ENCODE assay signal across 7 cellular contexts in the genomic region with DNA sequence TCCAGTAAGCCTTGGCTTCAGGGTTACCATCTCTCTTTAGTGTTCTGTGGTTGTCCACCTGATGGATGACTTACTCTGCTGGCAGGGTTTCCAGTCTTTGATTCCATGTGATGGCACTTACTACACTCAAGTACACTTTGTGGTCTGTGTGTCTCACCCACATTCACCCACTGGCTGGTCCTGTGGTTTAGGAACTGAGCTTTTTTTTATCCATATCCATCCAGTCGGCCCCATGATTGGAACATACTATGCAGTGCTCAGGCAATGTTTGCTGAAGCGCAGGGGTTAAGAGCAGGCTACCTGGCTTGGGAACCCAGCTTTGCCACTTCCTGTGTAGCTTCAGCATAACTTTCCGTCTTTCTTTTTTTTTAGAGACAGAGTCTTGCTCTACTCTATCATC. TPM values are rescaled to one million over a fixed set of nuclear protein-coding genes. Genes with fewer than 3 reads are reported as not detected.
A peak's percentile ranks its signal among the peaks of the same experiment; 100 is the strongest.
DNase-seq lines count a peak whose midpoint lies in the region; ATAC-seq, FAIRE-seq and TF ChIP-seq lines count a peak whose summit lies in the region.
"Had no signal": no experiment of that assay in that cellular context is flagged by ENCODE, and none has a peak within 500 bp of the region (broad histone marks: within the 10 kb centered on the region; RNA-seq: fewer than 3 reads in every experiment).

No MANE protein-coding gene starts in this region.

- H3K9me3 ChIP-seq in HepG2 (ENCODE audit: low read length) (no peaks in the 10 kb centered on the region), right lobe of liver (no peaks in the 10 kb centered on the region), upper lobe of right lung (no peaks in the 10 kb centered on the region), Caco-2 (no peaks in the 10 kb centered on the region)

- H3K4me3 Mint-ChIP-seq in activated naive CD8-positive, alpha-beta T cell treated with anti-CD3 and anti-CD28 coated beads, Interleukin-2, amount 10 ng/mL, durations not matched to agents 7 days and 5 days, result peak overlapping the region; percentile 77
- H3K4me3 Mint-ChIP-seq in Caco-2 (ENCODE audit: unreplicated experiment), result no peak overlapping the region

- BruUV-seq in HepG2 (replicated peaks; lab: Mats Ljungman, UMichigan) (no TSS peak), Caco-2 (replicated peaks; lab: Mats Ljungman, UMichigan) (no TSS peak)

- TF ChIP-seq RAD21 in HepG2 (CRISPR knock-in tag; IDR thresholded peaks at IDR 0.05), result no peak

- H3K36me3 ChIP-seq in HepG2 (replicated peaks in 1 of 2; ENCODE audit: control insufficient read depth in 1 of 2, insufficient read depth in 2 of 2, low read length in 2 of 2) (peaks cover 3 to 4% of the 10 kb centered on the region in 2 experiments; a peak in 2 of 5 replicates), right lobe of liver (no peaks in the 10 kb centered on the region), upper lobe of right lung (peaks cover under 1% of the 10 kb centered on the region), Caco-2 (ENCODE audit: control insufficient read depth, insufficient read depth, low read length) (no peaks in the 10 kb centered on the region)

- intact Hi-C loops in HepG2 (cut with micrococcal nuclease; ENCODE audit: unreplicated experiment) (no loop called here), right lobe of liver (cut with DNase I) (no loop called here), upper lobe of right lung (cut with DNase I) (no loop called here), Caco-2 (cut with micrococcal nuclease; ENCODE audit: unreplicated experiment) (no loop called here)

- H3K4me1 Mint-ChIP-seq in activated naive CD8-positive, alpha-beta T cell treated with anti-CD3 and anti-CD28 coated beads, Interleukin-2, amount 10 ng/mL, durations not matched to agents 7 days and 5 days, result peaks cover 21% of the 10 kb centered on the region
- H3K4me1 Mint-ChIP-seq in Caco-2 (ENCODE audit: low read depth, unreplicated experiment), result no peaks in the 10 kb centered on the region

- no peaks in the 10 kb centered on the region for H3K9me3 Mint-ChIP-seq in activated naive CD8-positive, alpha-beta T cell treated with anti-CD3 and anti-CD28 coated beads, Interleukin-2, amount 10 ng/mL, durations not matched to agents 7 days and 5 days
- H3K9me3 Mint-ChIP-seq in Caco-2 (ENCODE audit: unreplicated experiment), result no peaks in the 10 kb centered on the region

- 44% methylated on average over 3 of the region's 3 CpGs for WGBS in HepG2 (ENCODE audit: low lambda C conversion rate)
- WGBS in right lobe of liver (ENCODE audit: insufficient coverage, low coverage, low lambda C conversion rate, missing lambda C conversion rate), result 65% methylated on average over 3 of the region's 3 CpGs

- H3K36me3 Mint-ChIP-seq in activated naive CD8-positive, alpha-beta T cell treated with anti-CD3 and anti-CD28 coated beads, Interleukin-2, amount 10 ng/mL, durations not matched to agents 7 days and 5 days, result peaks cover 11% of the 10 kb centered on the region
- H3K36me3 Mint-ChIP-seq in Caco-2 (ENCODE audit: insufficient read depth, unreplicated experiment), result peaks cover 31% of the 10 kb centered on the region

- H3K4me2 ChIP-seq in HepG2 (ENCODE audit: low read depth, low read length), result no peak overlapping the region

- H3K4me3 ChIP-seq in HepG2 (replicated peaks in 1 of 3; ENCODE audit: insufficient read depth in 1 of 3, low read depth in 2 of 3, low read length in 3 of 3) (no peak overlapping the region), right lobe of liver (no peak overlapping the region), upper lobe of right lung (no peak overlapping the region), Caco-2 (ENCODE audit: low read depth, low read length) (no peak overlapping the region)

- no peak for FAIRE-seq in HepG2 (lab: Jason Lieb, UNC)

- H3K27ac ChIP-seq in HepG2 (ENCODE audit: extremely low read length, insufficient read depth, low read length) (no peak overlapping the region), right lobe of liver (no peak overlapping the region), upper lobe of right lung (no peak overlapping the region)

- peaks cover 33% of the 10 kb centered on the region for H3K4me1 ChIP-seq in HepG2 (ENCODE audit: insufficient read depth, low read length)
- peaks cover 0 to 10% (median 3%) of the 10 kb centered on the region in 4 donors for H3K4me1 ChIP-seq in right lobe of liver
- H3K4me1 ChIP-seq in upper lobe of right lung, result peaks cover 21% of the 10 kb centered on the region
- no peaks in the 10 kb centered on the region for H3K4me1 ChIP-seq in Caco-2

- POLR2A ChIA-PET in HepG2 (lab: Yijun Ruan, JAX), result interaction anchor here (1.0 kb wide), 2 partner anchors 35 to 76 kb away, joined by 3 to 4 read pairs; no protein-coding TSS in a partner anchor
- POLR2A ChIA-PET in activated naive CD8-positive, alpha-beta T cell treated with anti-CD3 and anti-CD28 coated beads, Interleukin-2, amount 10 ng/mL, durations not matched to agents 7 days and 5 days (lab: Charles Lee), result interaction anchor here (0.6 to 5.9 kb wide), 14 partner anchors 11 to 281 kb away, joined by 3 to 138 read pairs (median 5); a partner anchor contains a TSS
- POLR2A ChIA-PET in Caco-2 (lab: Charles Lee), result no interaction called here

- ATAC-seq in HepG2 (no peak), right lobe of liver (no peak), upper lobe of right lung (peak; percentile 51), GM21515 (IDR thresholded peaks at IDR 0.05; ENCODE audit: unreplicated experiment) (no peak)
- peak; percentile 31 for ATAC-seq in activated naive CD8-positive, alpha-beta T cell treated with anti-CD3 and anti-CD28 coated beads, Interleukin-2, amount 10 ng/mL, durations not matched to agents 7 days and 5 days (ENCODE audit: low read depth)

- DNase-seq in HepG2 (ENCODE audit: low spot score), result no peak
- DNase-seq in right lobe of liver, result no peak
- DNase-seq in activated naive CD8-positive, alpha-beta T cell treated with anti-CD3 and anti-CD28 coated beads, Interleukin-2, amount 10 ng/mL, durations not matched to agents 7 days and 5 days, result peak; percentile 59
- DNase-seq in upper lobe of right lung, result peak; percentile 68
- no peak for DNase-seq in Caco-2

- peak overlapping the region; percentile 97 for H3K27ac Mint-ChIP-seq in activated naive CD8-positive, alpha-beta T cell treated with anti-CD3 and anti-CD28 coated beads, Interleukin-2, amount 10 ng/mL, durations not matched to agents 7 days and 5 days
- no peak overlapping the region for H3K27ac Mint-ChIP-seq in Caco-2 (ENCODE audit: unreplicated experiment)

- TF ChIP-seq CTCF in HepG2 (CRISPR knock-in tag; IDR thresholded peaks at IDR 0.05) (no peak), right lobe of liver (IDR thresholded peaks at IDR 0.05) (no peak), upper lobe of right lung (IDR thresholded peaks at IDR 0.05) (no peak), Caco-2 (IDR thresholded peaks at IDR 0.05; ENCODE audit: insufficient read depth in 1 of 2, low read depth in 1 of 2, low read length in 1 of 2, severe bottlenecking in 1 of 2, unreplicated experiment in 1 of 2) (no peak)

- no peak overlapping the region for H3K9ac ChIP-seq in HepG2 (ENCODE audit: insufficient read depth, low read depth, low read length)

- no peak for TF ChIP-seq POLR2A in HepG2 (IDR thresholded peaks at IDR 0.05; ENCODE audit: insufficient read depth in 1 of 2, low read depth in 2 of 2, low read length in 2 of 2)
- no peak for TF ChIP-seq POLR2A in right lobe of liver (IDR thresholded peaks at IDR 0.05)

- H3K27me3 Mint-ChIP-seq in activated naive CD8-positive, alpha-beta T cell treated with anti-CD3 and anti-CD28 coated beads, Interleukin-2, amount 10 ng/mL, durations not matched to agents 7 days and 5 days, result no peaks in the 10 kb centered on the region
- no peaks in the 10 kb centered on the region for H3K27me3 Mint-ChIP-seq in Caco-2 (ENCODE audit: insufficient read depth, unreplicated experiment)

- in situ Hi-C loops in HepG2 (cut with HindIII; ENCODE audit: extremely low pct_ligation_motif_present, low pct_unique_long_range_greater_than_20kb), result no loop called here

- H3K27me3 ChIP-seq in HepG2 (ENCODE audit: control insufficient read depth in 1 of 2, insufficient read depth in 2 of 2, low read length in 2 of 2) (no peaks in the 10 kb centered on the region; a peak in 1 of 5 replicates), right lobe of liver (no peaks in the 10 kb centered on the region), upper lobe of right lung (no peaks in the 10 kb centered on the region), Caco-2 (replicated peaks; ENCODE audit: control insufficient read depth, insufficient read depth, low read length) (no peaks in the 10 kb centered on the region)

- no peak overlapping the region for H2AFZ ChIP-seq in HepG2 (ENCODE audit: low read length)

- H3K79me2 ChIP-seq in HepG2 (ENCODE audit: insufficient read depth, low read length), result peaks cover 28% of the 10 kb centered on the region

- TF ChIP-seq EP300 in HepG2 (IDR thresholded peaks at IDR 0.05; ENCODE audit: low read depth in 2 of 2, low read length in 2 of 2) (no peak), HepG2 (CRISPR knock-in tag; IDR thresholded peaks at IDR 0.05; ENCODE audit: borderline replicate concordance) (no peak)

- CTCF ChIA-PET in HepG2 (lab: Yijun Ruan, JAX; ENCODE audit: low intra/inter-chr PET ratio, low total read pairs), result no interaction called here
- CTCF ChIA-PET in Caco-2 (lab: Charles Lee), result no interaction called here

- peaks cover 17% of the 10 kb centered on the region for H4K20me1 ChIP-seq in HepG2 (ENCODE audit: insufficient read depth, low read length)

RNA-seq across cellular contexts. Expression of a gene that starts 2.8 kb away (rescaled TPM):
- 64.8 and 68.1 TPM in 2 replicates for total RNA-seq in HepG2 (2016; rRNA removed; fragmentation: Illumina TruSeq; extraction: Trizol)
- total RNA-seq in HepG2 (2016; cell fraction: cytosol; rRNA removed; fragmentation: Illumina TruSeq; extraction: Trizol; ENCODE audit: low read depth), result 132 and 135 TPM in 2 replicates
- 65.7 and 69.2 TPM in 2 replicates for total RNA-seq in HepG2 (2016; cell fraction: insoluble cytoplasmic fraction; rRNA removed; fragmentation: Illumina TruSeq; extraction: Trizol)
- 107 and 110 TPM in 2 replicates for total RNA-seq in HepG2 (2016; cell fraction: membrane; rRNA removed; fragmentation: Illumina TruSeq; extraction: Trizol)
- 164 and 176 TPM in 2 replicates for total RNA-seq in HepG2 (2016; cell fraction: nucleus; rRNA removed; fragmentation: Illumina TruSeq; extraction: Trizol)
- polyA plus RNA-seq in HepG2 (2011; rRNA removed), result 168 and 176 TPM in 2 replicates
- 81.1 and 83.9 TPM in 2 replicates for polyA plus RNA-seq in HepG2 (2011; cell fraction: cytosol; rRNA removed)
- 401 and 461 TPM in 2 replicates for polyA plus RNA-seq in HepG2 (2011; cell fraction: nucleus; rRNA removed)
- polyA plus RNA-seq in HepG2 (2012), result 485 and 576 TPM in 2 replicates
- 70.9 and 79.9 TPM in 2 replicates for polyA plus RNA-seq in HepG2 (2016; cell fraction: cytosol; fragmentation: Illumina TruSeq; extraction: Trizol; ENCODE audit: low read depth)
- 475 and 565 TPM in 2 replicates for polyA plus RNA-seq in HepG2 (2016; cell fraction: insoluble cytoplasmic fraction; fragmentation: Illumina TruSeq; extraction: Trizol; ENCODE audit: low read depth)
- 78.4 and 96.5 TPM in 2 replicates for polyA plus RNA-seq in HepG2 (2016; cell fraction: membrane; fragmentation: Illumina TruSeq; extraction: Trizol; ENCODE audit: low read depth)
- polyA plus RNA-seq in HepG2 (2016; cell fraction: nucleus; fragmentation: Illumina TruSeq; extraction: Trizol; ENCODE audit: insufficient read depth, low read depth), result 1,051 and 1,103 TPM in 2 replicates
- 149 and 213 TPM in 2 replicates for polyA minus RNA-seq in HepG2 (2011; rRNA and poly(A)+ RNA removed; ENCODE audit: low replicate concordance)
- 117 and 135 TPM in 2 replicates for polyA minus RNA-seq in HepG2 (2011; cell fraction: cytosol; rRNA and poly(A)+ RNA removed)
- polyA minus RNA-seq in HepG2 (2011; cell fraction: nucleus; rRNA and poly(A)+ RNA removed), result 379 and 413 TPM in 2 replicates
- total RNA-seq in right lobe of liver, result 10 to 100 TPM; 18.7 to 69.7 (median 40.4) TPM
- 100 to 1,000 TPM; 540 to 618 TPM for total RNA-seq in activated naive CD8-positive, alpha-beta T cell treated with anti-CD3 and anti-CD28 coated beads, Interleukin-2, amount 10 ng/mL, durations not matched to agents 7 days and 5 days
- total RNA-seq in upper lobe of right lung, result 175 TPM
- 489 and 490 TPM in 2 replicates for total RNA-seq in Caco-2 (2022)

RNA-seq across cellular contexts. Expression of a gene that starts 25.4 kb away (rescaled TPM):
- total RNA-seq in HepG2 (2016; rRNA removed; fragmentation: Illumina TruSeq; extraction: Trizol), result 4.4 and 4.8 TPM in 2 replicates
- total RNA-seq in HepG2 (2016; cell fraction: cytosol; rRNA removed; fragmentation: Illumina TruSeq; extraction: Trizol; ENCODE audit: low read depth), result 3.8 and 4.5 TPM in 2 replicates
- total RNA-seq in HepG2 (2016; cell fraction: insoluble cytoplasmic fraction; rRNA removed; fragmentation: Illumina TruSeq; extraction: Trizol), result 3.7 and 4.7 TPM in 2 replicates
- 3.8 and 5.0 TPM in 2 replicates for total RNA-seq in HepG2 (2016; cell fraction: membrane; rRNA removed; fragmentation: Illumina TruSeq; extraction: Trizol)
- total RNA-seq in HepG2 (2016; cell fraction: nucleus; rRNA removed; fragmentation: Illumina TruSeq; extraction: Trizol), result 1.8 and 2.4 TPM in 2 replicates
- polyA plus RNA-seq in HepG2 (2011; rRNA removed), result 6.0 and 9.2 TPM in 2 replicates
- 3.7 and 11.2 TPM in 2 replicates for polyA plus RNA-seq in HepG2 (2011; cell fraction: cytosol; rRNA removed)
- 7.2 and 9.7 TPM in 2 replicates for polyA plus RNA-seq in HepG2 (2011; cell fraction: nucleus; rRNA removed)
- 3.6 and 4.1 TPM in 2 replicates for polyA plus RNA-seq in HepG2 (2012)
- polyA plus RNA-seq in HepG2 (2016; cell fraction: cytosol; fragmentation: Illumina TruSeq; extraction: Trizol; ENCODE audit: low read depth), result 3.8 and 5.0 TPM in 2 replicates
- 4.4 and 4.5 TPM in 2 replicates for polyA plus RNA-seq in HepG2 (2016; cell fraction: insoluble cytoplasmic fraction; fragmentation: Illumina TruSeq; extraction: Trizol; ENCODE audit: low read depth)
- polyA plus RNA-seq in HepG2 (2016; cell fraction: membrane; fragmentation: Illumina TruSeq; extraction: Trizol; ENCODE audit: low read depth), result 2.7 and 3.2 TPM in 2 replicates
- polyA plus RNA-seq in HepG2 (2016; cell fraction: nucleus; fragmentation: Illumina TruSeq; extraction: Trizol; ENCODE audit: insufficient read depth, low read depth), result 0.87 and 3.1 TPM in 2 replicates
- polyA minus RNA-seq in HepG2 (2011; rRNA and poly(A)+ RNA removed; ENCODE audit: low replicate concordance), result 7.8 TPM in 1 of 2 replicates, not detected in the other
- 2.7 and 4.6 TPM in 2 replicates for polyA minus RNA-seq in HepG2 (2011; cell fraction: cytosol; rRNA and poly(A)+ RNA removed)
- polyA minus RNA-seq in HepG2 (2011; cell fraction: nucleus; rRNA and poly(A)+ RNA removed), result 0.64 TPM in 1 of 2 replicates, not detected in the other
- 10 to 100 TPM in 3 of 6 experiments, 1 to 10 TPM in 3; 5.7 to 14.9 (median 9.6) TPM for total RNA-seq in right lobe of liver
- total RNA-seq in activated naive CD8-positive, alpha-beta T cell treated with anti-CD3 and anti-CD28 coated beads, Interleukin-2, amount 10 ng/mL, durations not matched to agents 7 days and 5 days, result 10 to 100 TPM; 82.3 to 87.0 TPM
- total RNA-seq in upper lobe of right lung, result 49.5 TPM
- total RNA-seq in Caco-2 (2022), result 0.49 and 0.84 TPM in 2 replicates

RNA-seq across cellular contexts. Expression of a gene that starts 27.3 kb away (rescaled TPM):
- total RNA-seq in HepG2 (2016; rRNA removed; fragmentation: Illumina TruSeq; extraction: Trizol) (1.1 and 1.5 TPM in 2 replicates), right lobe of liver (1 to 10 TPM in 3 of 6 experiments, under 1 TPM in 3; 0.25 to 1.6 (median 1.0) TPM), upper lobe of right lung (3.5 TPM), Caco-2 (2022) (1.4 and 1.6 TPM in 2 replicates)
- 2.5 and 3.6 TPM in 2 replicates for total RNA-seq in HepG2 (2016; cell fraction: cytosol; rRNA removed; fragmentation: Illumina TruSeq; extraction: Trizol; ENCODE audit: low read depth)
- total RNA-seq in HepG2 (2016; cell fraction: insoluble cytoplasmic fraction; rRNA removed; fragmentation: Illumina TruSeq; extraction: Trizol), result 0.79 and 2.2 TPM in 2 replicates
- total RNA-seq in HepG2 (2016; cell fraction: membrane; rRNA removed; fragmentation: Illumina TruSeq; extraction: Trizol), result 3.2 and 4.8 TPM in 2 replicates
- total RNA-seq in HepG2 (2016; cell fraction: nucleus; rRNA removed; fragmentation: Illumina TruSeq; extraction: Trizol), result 1.1 and 1.8 TPM in 2 replicates
- polyA plus RNA-seq in HepG2 (2011; rRNA removed), result 2.1 and 2.7 TPM in 2 replicates
- polyA plus RNA-seq in HepG2 (2011; cell fraction: cytosol; rRNA removed), result 0.95 and 2.1 TPM in 2 replicates
- 1.9 and 2.8 TPM in 2 replicates for polyA plus RNA-seq in HepG2 (2011; cell fraction: nucleus; rRNA removed)
- polyA plus RNA-seq in HepG2 (2012), result 0.71 and 1.5 TPM in 2 replicates
- 2.1 and 2.2 TPM in 2 replicates for polyA plus RNA-seq in HepG2 (2016; cell fraction: cytosol; fragmentation: Illumina TruSeq; extraction: Trizol; ENCODE audit: low read depth)
- 2.1 and 2.5 TPM in 2 replicates for polyA plus RNA-seq in HepG2 (2016; cell fraction: insoluble cytoplasmic fraction; fragmentation: Illumina TruSeq; extraction: Trizol; ENCODE audit: low read depth)
- 0.93 and 4.0 TPM in 2 replicates for polyA plus RNA-seq in HepG2 (2016; cell fraction: membrane; fragmentation: Illumina TruSeq; extraction: Trizol; ENCODE audit: low read depth)
- 1.3 and 3.1 TPM in 2 replicates for polyA plus RNA-seq in HepG2 (2016; cell fraction: nucleus; fragmentation: Illumina TruSeq; extraction: Trizol; ENCODE audit: insufficient read depth, low read depth)
- polyA minus RNA-seq in HepG2 (2011; rRNA and poly(A)+ RNA removed; ENCODE audit: low replicate concordance), result 0.76 and 9.9 TPM in 2 replicates
- 0.20 and 0.44 TPM in 2 replicates for polyA minus RNA-seq in HepG2 (2011; cell fraction: cytosol; rRNA and poly(A)+ RNA removed)
- polyA minus RNA-seq in HepG2 (2011; cell fraction: nucleus; rRNA and poly(A)+ RNA removed), result 1.3 TPM in 1 of 2 replicates, not detected in the other
- total RNA-seq in activated naive CD8-positive, alpha-beta T cell treated with anti-CD3 and anti-CD28 coated beads, Interleukin-2, amount 10 ng/mL, durations not matched to agents 7 days and 5 days, result 1 to 10 TPM in 1 of 2 experiments, under 1 TPM in 1; 0.31 to 1.1 TPM

RNA-seq across cellular contexts. Expression of a gene that starts 36.8 kb away (rescaled TPM):
- total RNA-seq in HepG2 (2016; rRNA removed; fragmentation: Illumina TruSeq; extraction: Trizol), result not detected in 2 replicates
- not detected in 2 replicates for total RNA-seq in HepG2 (2016; cell fraction: cytosol; rRNA removed; fragmentation: Illumina TruSeq; extraction: Trizol; ENCODE audit: low read depth)
- not detected in 2 replicates for total RNA-seq in HepG2 (2016; cell fraction: insoluble cytoplasmic fraction; rRNA removed; fragmentation: Illumina TruSeq; extraction: Trizol)
- not detected in 2 replicates for total RNA-seq in HepG2 (2016; cell fraction: membrane; rRNA removed; fragmentation: Illumina TruSeq; extraction: Trizol)
- total RNA-seq in HepG2 (2016; cell fraction: nucleus; rRNA removed; fragmentation: Illumina TruSeq; extraction: Trizol), result not detected in 2 replicates
- not detected in 2 replicates for polyA plus RNA-seq in HepG2 (2011; rRNA removed)
- polyA plus RNA-seq in HepG2 (2011; cell fraction: cytosol; rRNA removed), result not detected in 2 replicates
- 0.05 TPM in 1 of 2 replicates, not detected in the other for polyA plus RNA-seq in HepG2 (2011; cell fraction: nucleus; rRNA removed)
- polyA plus RNA-seq in HepG2 (2012), result not detected in 2 replicates
- polyA plus RNA-seq in HepG2 (2016; cell fraction: cytosol; fragmentation: Illumina TruSeq; extraction: Trizol; ENCODE audit: low read depth), result not detected in 2 replicates
- not detected in 2 replicates for polyA plus RNA-seq in HepG2 (2016; cell fraction: insoluble cytoplasmic fraction; fragmentation: Illumina TruSeq; extraction: Trizol; ENCODE audit: low read depth)
- polyA plus RNA-seq in HepG2 (2016; cell fraction: membrane; fragmentation: Illumina TruSeq; extraction: Trizol; ENCODE audit: low read depth), result not detected in 2 replicates
- not detected in 2 replicates for polyA plus RNA-seq in HepG2 (2016; cell fraction: nucleus; fragmentation: Illumina TruSeq; extraction: Trizol; ENCODE audit: insufficient read depth, low read depth)
- 0.02 TPM in 1 of 2 replicates, not detected in the other for polyA minus RNA-seq in HepG2 (2011; rRNA and poly(A)+ RNA removed; ENCODE audit: low replicate concordance)
- polyA minus RNA-seq in HepG2 (2011; cell fraction: cytosol; rRNA and poly(A)+ RNA removed), result not detected in 2 replicates
- polyA minus RNA-seq in HepG2 (2011; cell fraction: nucleus; rRNA and poly(A)+ RNA removed), result not detected in 2 replicates
- total RNA-seq in right lobe of liver, result under 1 TPM in 1 of 6 experiments, not detected in 5; 0.06 TPM
- total RNA-seq in activated naive CD8-positive, alpha-beta T cell treated with anti-CD3 and anti-CD28 coated beads, Interleukin-2, amount 10 ng/mL, durations not matched to agents 7 days and 5 days, result not detected
- 0.17 TPM for total RNA-seq in upper lobe of right lung
- total RNA-seq in Caco-2 (2022), result 0.07 TPM in 2 replicates

RNA-seq across cellular contexts. Expression of a gene that starts 39.8 kb away (rescaled TPM):
- total RNA-seq in HepG2 (2016; rRNA removed; fragmentation: Illumina TruSeq; extraction: Trizol) (not detected in 2 replicates), right lobe of liver (not detected), upper lobe of right lung (not detected), Caco-2 (2022) (not detected in 2 replicates)
- not detected in 2 replicates for total RNA-seq in HepG2 (2016; cell fraction: cytosol; rRNA removed; fragmentation: Illumina TruSeq; extraction: Trizol; ENCODE audit: low read depth)
- not detected in 2 replicates for total RNA-seq in HepG2 (2016; cell fraction: insoluble cytoplasmic fraction; rRNA removed; fragmentation: Illumina TruSeq; extraction: Trizol)
- not detected in 2 replicates for total RNA-seq in HepG2 (2016; cell fraction: membrane; rRNA removed; fragmentation: Illumina TruSeq; extraction: Trizol)
- not detected in 2 replicates for total RNA-seq in HepG2 (2016; cell fraction: nucleus; rRNA removed; fragmentation: Illumina TruSeq; extraction: Trizol)
- polyA plus RNA-seq in HepG2 (2011; rRNA removed), result not detected in 2 replicates
- polyA plus RNA-seq in HepG2 (2011; cell fraction: cytosol; rRNA removed), result not detected in 2 replicates
- not detected in 2 replicates for polyA plus RNA-seq in HepG2 (2011; cell fraction: nucleus; rRNA removed)
- not detected in 2 replicates for polyA plus RNA-seq in HepG2 (2012)
- polyA plus RNA-seq in HepG2 (2016; cell fraction: cytosol; fragmentation: Illumina TruSeq; extraction: Trizol; ENCODE audit: low read depth), result not detected in 2 replicates
- polyA plus RNA-seq in HepG2 (2016; cell fraction: insoluble cytoplasmic fraction; fragmentation: Illumina TruSeq; extraction: Trizol; ENCODE audit: low read depth), result not detected in 2 replicates
- polyA plus RNA-seq in HepG2 (2016; cell fraction: membrane; fragmentation: Illumina TruSeq; extraction: Trizol; ENCODE audit: low read depth), result not detected in 2 replicates
- not detected in 2 replicates for polyA plus RNA-seq in HepG2 (2016; cell fraction: nucleus; fragmentation: Illumina TruSeq; extraction: Trizol; ENCODE audit: insufficient read depth, low read depth)
- polyA minus RNA-seq in HepG2 (2011; rRNA and poly(A)+ RNA removed; ENCODE audit: low replicate concordance), result not detected in 2 replicates
- polyA minus RNA-seq in HepG2 (2011; cell fraction: cytosol; rRNA and poly(A)+ RNA removed), result not detected in 2 replicates
- polyA minus RNA-seq in HepG2 (2011; cell fraction: nucleus; rRNA and poly(A)+ RNA removed), result not detected in 2 replicates
- total RNA-seq in activated naive CD8-positive, alpha-beta T cell treated with anti-CD3 and anti-CD28 coated beads, Interleukin-2, amount 10 ng/mL, durations not matched to agents 7 days and 5 days, result not detected
- total RNA-seq: skeletal muscle tissue had no signal

Comparison
In these comparisons a context has a peak if more than half of its experiments do, and no peak if none do; other contexts are left out.
1. ATAC-seq: peak in activated naive CD8-positive, alpha-beta T cell treated with anti-CD3 and anti-CD28 coated beads, Interleukin-2, amount 10 ng/mL, durations not matched to agents 7 days and 5 days (single experiment) and upper lobe of right lung (single experiment); none in HepG2 (single experiment), right lobe of liver (0 of 4) and GM21515 (single experiment).
2. DNase-seq: peak in activated naive CD8-positive, alpha-beta T cell treated with anti-CD3 and anti-CD28 coated beads, Interleukin-2, amount 10 ng/mL, durations not matched to agents 7 days and 5 days (single experiment) and upper lobe of right lung (single experiment); none in HepG2 (single experiment), right lobe of liver (0 of 3) and Caco-2 (0 of 2).